In genomic region chr21:46634966-46635323, GRCh38 we compare ENCODE assay signal across 7 cellular contexts. TPM values are rescaled to one million over a fixed set of nuclear protein-coding genes. Genes with fewer than 3 reads are reported as not detected.
A peak's percentile ranks its signal among the peaks of the same experiment; 100 is the strongest.
DNase-seq lines count a peak whose midpoint lies in the region; ATAC-seq and TF ChIP-seq lines count a peak whose summit lies in the region.

No MANE protein-coding gene starts in this region.

- peaks cover 14 to 34% of the 10 kb centered on the region in 2 donors for H3K4me1 ChIP-seq in thyroid gland

- peaks cover 12% of the 10 kb centered on the region for H3K36me3 Mint-ChIP-seq in T-cell

- CTCF ChIA-PET in HEK293T (lab: Yijun Ruan, JAX) (no interaction called here), T-cell (lab: Charles Lee) (interaction anchor here in 1 of 2 donors (1.0 to 2.1 kb wide), 3 partner anchors 14 to 103 kb away, joined by 3 to 12 read pairs (median 4); no protein-coding TSS in a partner anchor)

- DNase-seq in GM04503 (ENCODE audit: low read depth) (peak; percentile 50), HEK293T (ENCODE audit: extremely low spot score) (no peak), NCI-H146 treated with DMSO at 0.1 percent for 48 hours (lab: John Stamatoyannopoulos, UW; ENCODE audit: unreplicated experiment) (peak; percentile 53), T-cell (peak in 8 of 34 experiments; percentile 15 to 58 (median 30)), epidermal melanocyte (ENCODE audit: insufficient read length, low spot score) (peak; percentile 71), midbrain (lab: John Stamatoyannopoulos, UW) (peak; percentile 83), thyroid gland (peak in 1 of 2 donors; percentile 46)

- no peak for TF ChIP-seq POLR2A in thyroid gland (IDR thresholded peaks at IDR 0.05)

- H3K27ac ChIP-seq in thyroid gland, result peak overlapping the region; percentile 94 to 99 (median 94)

- H3K27me3 Mint-ChIP-seq in T-cell, result no peaks in the 10 kb centered on the region

- H3K36me3 ChIP-seq in thyroid gland, result no peaks in the 10 kb centered on the region

- H3K27me3 ChIP-seq in thyroid gland, result no peaks in the 10 kb centered on the region

- intact Hi-C loops in thyroid gland (cut with DNase I), result no loop called here

- ATAC-seq in T-cell (replicated peaks in 1 of 4), result peak; percentile 11 to 31 (median 18)

- no peaks in the 10 kb centered on the region for H3K9me3 ChIP-seq in thyroid gland

- WGBS in thyroid gland, 2 donors, result 2% methylated on average over 14 of the region's 14 CpGs

- peak overlapping the region; percentile 95 to 100 (median 97) for H3K4me3 Mint-ChIP-seq in T-cell

- peak in 1 of 6 experiments; percentile 18 for TF ChIP-seq CTCF in thyroid gland (IDR thresholded peaks at IDR 0.05)

- peak overlapping the region; percentile 57 to 76 (median 72) for H3K4me3 ChIP-seq in thyroid gland (replicated peaks in 1 of 3)

- POLR2A ChIA-PET in HEK293T (lab: Yijun Ruan, JAX) (interaction anchor here (0.6 to 2.3 kb wide), 12 partner anchors 8 to 177 kb away, joined by 3 to 9 read pairs (median 4); no protein-coding TSS in a partner anchor), T-cell (lab: Charles Lee) (interaction anchor here (0.6 to 3.4 kb wide), 6 partner anchors 8 to 84 kb away, joined by 3 to 15 read pairs (median 6); no protein-coding TSS in a partner anchor)

- H3K9me3 Mint-ChIP-seq in T-cell, result no peaks in the 10 kb centered on the region

- H3K4me1 Mint-ChIP-seq in T-cell, result peaks cover 73 to 79% (median 74%) of the 10 kb centered on the region in 3 donors

- H3K27ac Mint-ChIP-seq in T-cell, result peak overlapping the region; percentile 93 to 98

TF ChIP-seq in HEK293T, 16 proteins besides CTCF, POLR2A, EP300 and RAD21:
- TF ChIP-seq ELF4 (IDR thresholded peaks at IDR 0.05) (no peak), NFRKB (IDR thresholded peaks at IDR 0.05) (0 out of 2 replicates have a peak, but pooled peaks have one; percentile 23)

RNA-seq across cellular contexts. Expression of gene PRMT2, which starts 0.5 kb away (rescaled TPM):
- total RNA-seq in T-cell (100 to 1,000 TPM; 145 to 258 (median 205) TPM), thyroid gland (100 to 1,000 TPM in 2 of 4 donors, 10 to 100 TPM in 2; 94.6 to 112 (median 99.4) TPM)

RNA-seq across cellular contexts. Expression of gene S100B, which starts 30.1 kb away (rescaled TPM):
- total RNA-seq in T-cell (10 to 100 TPM in 2 of 5 donors, 1 to 10 TPM in 2, under 1 TPM in 1; 0.49 to 11.4 (median 8.9) TPM), thyroid gland (1 to 10 TPM in 1 of 4 donors, under 1 TPM in 1, not detected in 2; 0.89 to 4.9 TPM)
